12 cellular contexts compared by ENCODE assay signal in the genomic region with DNA sequence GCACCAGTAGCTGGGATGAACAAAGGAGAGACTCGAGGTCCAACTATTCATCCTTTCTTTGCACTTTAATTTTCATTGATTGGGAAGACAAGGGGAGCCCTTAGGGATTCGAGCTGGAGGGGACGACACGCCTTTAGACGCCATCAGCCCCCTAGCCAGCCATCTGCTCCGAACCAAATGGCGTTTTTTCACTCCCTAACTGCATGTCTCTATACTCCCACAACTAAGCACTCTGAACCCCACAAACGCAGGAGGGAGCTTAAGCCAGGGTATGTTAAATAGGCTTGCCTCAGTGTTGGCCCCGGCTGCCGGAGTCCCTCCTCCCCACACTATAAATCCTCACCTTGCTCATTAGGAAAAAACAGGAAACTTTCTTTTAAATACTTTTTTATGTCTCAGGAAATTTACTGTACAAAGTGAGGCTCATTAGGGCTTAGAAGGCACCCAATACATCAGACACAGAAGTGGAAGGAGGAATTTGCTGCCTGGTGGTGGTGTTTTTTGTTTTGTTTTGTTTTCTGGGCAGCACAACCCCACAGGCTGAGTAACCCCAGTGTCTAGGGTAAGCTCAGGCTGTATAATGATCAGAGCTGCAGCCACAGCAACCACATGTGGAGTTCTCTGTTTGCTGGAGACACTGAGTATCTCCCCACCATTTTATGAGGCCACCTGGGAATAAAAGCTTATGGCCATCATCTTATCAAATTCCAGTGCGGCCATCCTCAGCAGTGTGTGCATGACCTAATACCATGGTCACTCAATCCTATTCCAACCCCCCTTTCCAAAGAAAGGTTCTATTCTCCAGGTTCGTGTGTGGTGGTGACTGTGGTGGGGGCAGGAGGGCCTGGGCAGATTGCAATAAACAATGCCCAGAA. TPM values are rescaled to one million over a fixed set of nuclear protein-coding genes. Genes with fewer than 3 reads are reported as not detected.
DNase-seq lines count a peak whose midpoint lies in the region; ATAC-seq and TF ChIP-seq lines count a peak whose summit lies in the region.
"Had no signal": no experiment of that assay in that cellular context is flagged by ENCODE, and none has a peak within 500 bp of the region (broad histone marks: within the 10 kb centered on the region; RNA-seq: fewer than 3 reads in every experiment).

No MANE protein-coding gene starts in this region.

- H2BK12ac ChIP-seq in neuronal stem cell (ENCODE audit: low read length): no peak overlapping the region

- peaks cover 3% of the 10 kb centered on the region for H3K79me1 ChIP-seq in neuronal stem cell (ENCODE audit: low read depth, low read length)

- DNase-seq in NCI-H2196 (lab: John Stamatoyannopoulos, UW; ENCODE audit: unreplicated experiment): peak; percentile 16
- no peak for DNase-seq in NCI-H2196 treated with DMSO at 0.1 percent for 48 hours (lab: John Stamatoyannopoulos, UW; ENCODE audit: unreplicated experiment)
- DNase-seq in NB4 (ENCODE audit: low read depth): peak; percentile 63
- peak in 1 of 10 donors; percentile 25 for DNase-seq in dorsolateral prefrontal cortex
- DNase-seq in neuronal stem cell (ENCODE audit: low spot score): peak; percentile 46
- no peak for DNase-seq in Right ventricle myocardium inferior (ENCODE audit: missing footprints)
- DNase-seq in central memory CD4-positive, alpha-beta T cell: no peak
- DNase-seq: activated CD4-positive, CD25-positive, alpha-beta regulatory T cell treated with anti-CD3 and anti-CD28 coated beads, Interleukin-2, amount 50 U/mL, for 72 hours; activated naive CD8-positive, alpha-beta T cell treated with anti-CD3 and anti-CD28 coated beads for 36 hours; effector memory CD4-positive, alpha-beta T cell; NCI-H187 treated with DMSO at 0.1 percent for 48 hours had no signal

- H2AFZ ChIP-seq in neuronal stem cell (ENCODE audit: low read length): peak overlapping the region; percentile 66

- H2BK15ac ChIP-seq in neuronal stem cell (ENCODE audit: low read length): no peak overlapping the region

- H3K23ac ChIP-seq in neuronal stem cell (ENCODE audit: low read depth, low read length, poor library complexity): no peak overlapping the region

- WGBS in neuronal stem cell (ENCODE audit: extremely low coverage in 2 of 2, insufficient read length in 2 of 2, insufficient replicate concordance in 1 of 2), 2 donors: no CpG with 5 or more reads among the region's 12 CpGs

- H3K27me3 ChIP-seq in dorsolateral prefrontal cortex (peaks cover 0 to 80% (median 36%) of the 10 kb centered on the region in 45 donors), neuronal stem cell (ENCODE audit: control insufficient read depth in 3 of 3, insufficient read depth in 3 of 3, low read depth in 1 of 3, low read length in 3 of 3) (peaks cover 0 to 35% (median 5%) of the 10 kb centered on the region in 3 experiments)

- H3K27ac ChIP-seq in dorsolateral prefrontal cortex: peak overlapping the region in 50 of 59 donors; percentile 6 to 98 (median 94)
- H3K27ac ChIP-seq in neuronal stem cell (replicated peaks; ENCODE audit: low read length): peak overlapping the region; percentile 37

- no peak overlapping the region for H2BK5ac ChIP-seq in neuronal stem cell (ENCODE audit: low read length)

- H3K4ac ChIP-seq in neuronal stem cell (ENCODE audit: low read length): no peak overlapping the region

- no peak for ATAC-seq in GM18519 (IDR thresholded peaks at IDR 0.05; ENCODE audit: low FRiP score, unreplicated experiment)
- ATAC-seq in Right ventricle myocardium inferior: no peak

- H3K4me1 ChIP-seq in neuronal stem cell (ENCODE audit: control insufficient read depth in 2 of 2, insufficient read depth in 1 of 2, low read depth in 1 of 2, low read length in 2 of 2): peaks cover 29 to 58% of the 10 kb centered on the region in 2 donors

- no peak overlapping the region for H3K14ac ChIP-seq in neuronal stem cell (ENCODE audit: low read length)

- H4K91ac ChIP-seq in neuronal stem cell (ENCODE audit: low read depth, low read length, poor library complexity): no peak overlapping the region

- peak overlapping the region; percentile 46 for H3K4me2 ChIP-seq in neuronal stem cell (ENCODE audit: insufficient read depth, low read length, poor library complexity, severe bottlenecking)

- TF ChIP-seq CTCF in NB4 (IDR thresholded peaks at IDR 0.05; ENCODE audit: low read depth, low read length) (no peak), dorsolateral prefrontal cortex (IDR thresholded peaks at IDR 0.05 in 54 of 56, conservative IDR thresholded peaks at IDR 0.05 in 2 of 56; ENCODE audit: low read depth in 1 of 56, partially characterized antibody in 56 of 56) (no peak)

- no peak overlapping the region for H3K9ac ChIP-seq in neuronal stem cell (ENCODE audit: low read depth, low read length, poor library complexity)

- peaks cover 0 to 1% of the 10 kb centered on the region in 2 donors for H3K9me3 ChIP-seq in neuronal stem cell (replicated peaks in 1 of 2; ENCODE audit: control insufficient read depth in 2 of 2, insufficient read depth in 1 of 2, low read depth in 1 of 2, low read length in 2 of 2)

- no peak overlapping the region for H2AK5ac ChIP-seq in neuronal stem cell (ENCODE audit: low read depth, low read length)

- no peak overlapping the region for H3K4me3 ChIP-seq in NB4 (ENCODE audit: low read depth, low read length)
- H3K4me3 ChIP-seq in dorsolateral prefrontal cortex: peak overlapping the region in 35 of 59 donors; percentile 0 to 92 (median 80)
- peak overlapping the region; percentile 13 to 55 for H3K4me3 ChIP-seq in neuronal stem cell (ENCODE audit: low read length in 2 of 2)

- no peak for TF ChIP-seq POLR2A in NB4 (IDR thresholded peaks at IDR 0.05; ENCODE audit: extremely low read depth, insufficient read length)

- intact Hi-C loops in dorsolateral prefrontal cortex (cut with DNase I) (loop anchor here (2.0 to 10.0 kb wide), 5 partner anchors 241 to 502 kb away; no protein-coding TSS in a partner anchor), Right ventricle myocardium inferior (cut with DNase I) (loop anchor here (2.0 to 5.0 kb wide), 4 partner anchors 127 to 461 kb away; no protein-coding TSS in a partner anchor)

- peak overlapping the region; percentile 61 for H3K18ac ChIP-seq in neuronal stem cell (ENCODE audit: low read length)

- no peak overlapping the region for H2BK120ac ChIP-seq in neuronal stem cell (ENCODE audit: low read depth, low read length)

- no peaks in the 10 kb centered on the region for H3K36me3 ChIP-seq in neuronal stem cell (replicated peaks in 1 of 2; ENCODE audit: control insufficient read depth in 2 of 2, insufficient read depth in 2 of 2, low read length in 2 of 2)

- H4K8ac ChIP-seq in neuronal stem cell (ENCODE audit: low read depth, low read length): no peak overlapping the region

RNA-seq across cellular contexts. Expression of a gene that starts 3.2 kb away (rescaled TPM):
- total RNA-seq in dorsolateral prefrontal cortex: 10 to 100 TPM in 104 of 120 experiments, 1 to 10 TPM in 16; 4.7 to 47.2 (median 15.7) TPM
- polyA plus RNA-seq in neuronal stem cell (2013, experiment 1 of 2): 66.9 TPM
- polyA plus RNA-seq in neuronal stem cell (2013, experiment 2 of 2): 67.5 TPM
- total RNA-seq in Right ventricle myocardium inferior: 21.5 TPM

RNA-seq across cellular contexts. Expression of a gene that starts 12.4 kb away (rescaled TPM):
- total RNA-seq in dorsolateral prefrontal cortex (10 to 100 TPM; 37.3 to 72.0 (median 55.7) TPM), Right ventricle myocardium inferior (16.3 TPM)
- polyA plus RNA-seq in neuronal stem cell (2013, experiment 1 of 2): 18.0 TPM
- polyA plus RNA-seq in neuronal stem cell (2013, experiment 2 of 2): 17.8 TPM

Comparison
In these comparisons a context has a peak if more than half of its experiments do, and no peak if none do; other contexts are left out.
1. DNase-seq: peak in NCI-H2196 (single experiment), NB4 (single experiment) and neuronal stem cell (single experiment); none in NCI-H2196 treated with DMSO at 0.1 percent for 48 hours (single experiment), Right ventricle myocardium inferior (single experiment) and central memory CD4-positive, alpha-beta T cell (single experiment).